23 cellular contexts compared by ENCODE assay signal in genomic region chr4:110840221-110840654, GRCh38.
DNase-seq lines count a peak whose midpoint lies in the region; ATAC-seq and TF ChIP-seq lines count a peak whose summit lies in the region.
"Had no signal": no experiment of that assay in that cellular context is flagged by ENCODE, and none has a peak within 500 bp of the region (broad histone marks: within the 10 kb centered on the region; RNA-seq: fewer than 3 reads in every experiment).

No MANE protein-coding gene starts in this region.

- CTCF ChIA-PET in RWPE1 (lab: Yijun Ruan, JAX): interaction anchor here (0.7 kb wide), 1 partner anchor 49 kb away, joined by 3 read pairs; no protein-coding TSS in a partner anchor

- H3K4me2 ChIP-seq in skeletal muscle satellite cell (ENCODE audit: low read length): peak overlapping the region; percentile 67

- no peaks in the 10 kb centered on the region for H3K27me3 ChIP-seq in skeletal muscle satellite cell (ENCODE audit: control insufficient read depth, insufficient read depth, low read length)
- H3K27me3 ChIP-seq in suprapubic skin: no peaks in the 10 kb centered on the region
- H3K27me3 ChIP-seq: gastrocnemius medialis, spleen, thyroid gland had no signal

- POLR2A ChIA-PET in RWPE1 (lab: Yijun Ruan, JAX; ENCODE audit: low non-redundant PET): no interaction called here

- H3K36me3 ChIP-seq in skeletal muscle satellite cell (ENCODE audit: insufficient read depth, low read length) (no peaks in the 10 kb centered on the region), suprapubic skin (no peaks in the 10 kb centered on the region)
- H3K36me3 ChIP-seq: gastrocnemius medialis, left ventricle myocardium inferior, spleen, thyroid gland had no signal

- H3K9ac ChIP-seq in skeletal muscle satellite cell (ENCODE audit: low read depth, low read length): peak overlapping the region; percentile 1
- H3K9ac ChIP-seq: parathyroid adenoma had no signal

- TF ChIP-seq POLR2A in suprapubic skin (IDR thresholded peaks at IDR 0.05): no peak

- H3K4me1 ChIP-seq in skeletal muscle satellite cell (ENCODE audit: control insufficient read depth, insufficient read depth, low read length) (peaks cover 17% of the 10 kb centered on the region), suprapubic skin (no peaks in the 10 kb centered on the region)
- H3K4me1 ChIP-seq: left ventricle myocardium inferior, parathyroid adenoma, spleen, thyroid gland had no signal

- DNase-seq in GM04503 (ENCODE audit: low read depth): peak; percentile 34
- peak; percentile 3 for DNase-seq in RWPE1 (ENCODE audit: low spot score)
- peak; percentile 77 for DNase-seq in fibroblast of peridontal ligament (ENCODE audit: extremely low read depth)
- DNase-seq in suprapubic skin (ENCODE audit: low spot score in 2 of 2): no peak
- DNase-seq in DMS153 treated with DMSO at 0.1 percent for 48 hours (lab: John Stamatoyannopoulos, UW; ENCODE audit: unreplicated experiment): no peak
- DNase-seq: activated B cell treated with CpG ODN at 0.5 μM for 24 hours; activated CD8-positive, alpha-beta T cell treated with anti-CD3 and anti-CD28 coated beads, Interleukin-2, amount 10 ng/mL, durations not matched to agents 7 days and 5 days; activated T-cell treated with anti-CD3 and anti-CD28 coated beads, Interleukin-2, amount 50 U/mL, for 48 hours; C1 segment of cervical spinal cord; DMS 273 treated with DMSO at 0.1 percent for 48 hours; gastrocnemius medialis; left ventricle myocardium inferior; MV-4-11; NCI-H2029; NCI-H510A; SHP77 treated with DMSO at 0.1 percent for 48 hours; spleen; thyroid gland had no signal

- ATAC-seq in GM21367 (IDR thresholded peaks at IDR 0.05; ENCODE audit: unreplicated experiment): no peak
- ATAC-seq in HG02798 (IDR thresholded peaks at IDR 0.05; ENCODE audit: poor library complexity, unreplicated experiment): no peak
- ATAC-seq: activated CD8-positive, alpha-beta T cell treated with anti-CD3 and anti-CD28 coated beads, Interleukin-2, amount 10 ng/mL, durations not matched to agents 7 days and 5 days; HCT116 had no signal

- H3K27ac ChIP-seq in RWPE1: no peak overlapping the region
- H3K27ac ChIP-seq in suprapubic skin: no peak overlapping the region
- H3K27ac ChIP-seq: gastrocnemius medialis, left ventricle myocardium inferior, parathyroid adenoma, spleen, thyroid gland had no signal

- TF ChIP-seq CTCF in RWPE1 (conservative IDR thresholded peaks at IDR 0.05; ENCODE audit: low read depth) (no peak), suprapubic skin (IDR thresholded peaks at IDR 0.05) (no peak)

- no peak for TF ChIP-seq EP300 in suprapubic skin (IDR thresholded peaks at IDR 0.05)

- 33% methylated on average over 2 of the region's 2 CpGs for WGBS in suprapubic skin

- H3K4me3 ChIP-seq in skeletal muscle satellite cell (ENCODE audit: low read length) (peak overlapping the region; percentile 28), suprapubic skin (no peak overlapping the region)
- H3K4me3 ChIP-seq: gastrocnemius medialis, left ventricle myocardium inferior, spleen, thyroid gland had no signal

- no peaks in the 10 kb centered on the region for H3K9me3 ChIP-seq in skeletal muscle satellite cell (replicated peaks; ENCODE audit: low read length)
- no peaks in the 10 kb centered on the region for H3K9me3 ChIP-seq in suprapubic skin
- H3K9me3 ChIP-seq: gastrocnemius medialis, left ventricle myocardium inferior, spleen, thyroid gland had no signal

Comparison
In these comparisons a context has a peak if more than half of its experiments do, and no peak if none do; other contexts are left out.
1. DNase-seq: peak in GM04503 (single experiment), RWPE1 (single experiment) and fibroblast of peridontal ligament (single experiment); none in suprapubic skin (0 of 2) and DMS153 treated with DMSO at 0.1 percent for 48 hours (single experiment).